Comparison of ENCODE assay signal across 11 cellular contexts in genomic region chrX:115940348-115940747, GRCh38.
DNase-seq lines count a peak whose midpoint lies in the region; ATAC-seq, FAIRE-seq and TF ChIP-seq lines count a peak whose summit lies in the region.
"Had no signal": no experiment of that assay in that cellular context is flagged by ENCODE, and none has a peak within 500 bp of the region (broad histone marks: within the 10 kb centered on the region; RNA-seq: fewer than 3 reads in every experiment).

No MANE protein-coding gene starts in this region.

- no peak overlapping the region for H2AFZ ChIP-seq in HepG2 (ENCODE audit: low read length)

- WGBS in HepG2 (ENCODE audit: low lambda C conversion rate), result 3% methylated on average over 2 of the region's 2 CpGs
- WGBS in right lobe of liver (ENCODE audit: insufficient coverage, low coverage, low lambda C conversion rate, missing lambda C conversion rate), result 75% methylated on average over 2 of the region's 2 CpGs
- WGBS in heart left ventricle, 4 donors, result 88 to 94% (median 92%) methylated on average over 2 of the region's 2 CpGs

- DNase-seq in HepG2 (ENCODE audit: low spot score), result no peak
- no peak for DNase-seq in right lobe of liver
- peak; percentile 25 for DNase-seq in NCI-H2107 (lab: John Stamatoyannopoulos, UW)
- no peak for DNase-seq in KG1 (lab: John Stamatoyannopoulos, UW)
- no peak for DNase-seq in stimulated activated CD4-positive, alpha-beta T cell treated with anti-CD3 and anti-CD28 coated beads, Interleukin-1b, Interleukin-23, amount 100 ng/mL, for 48 hours
- no peak for DNase-seq in heart left ventricle
- DNase-seq in NCI-H187 treated with DMSO at 0.1 percent for 48 hours (lab: John Stamatoyannopoulos, UW), result no peak
- DNase-seq: NCI-H2081 treated with DMSO at 0.1 percent for 48 hours had no signal

- no peak for TF ChIP-seq RAD21 in HepG2 (CRISPR knock-in tag; IDR thresholded peaks at IDR 0.05)

- no peaks in the 10 kb centered on the region for H3K79me2 ChIP-seq in HepG2 (ENCODE audit: insufficient read depth, low read length)

- TF ChIP-seq CTCF in HepG2 (CRISPR knock-in tag; IDR thresholded peaks at IDR 0.05), result no peak
- TF ChIP-seq CTCF in right lobe of liver (IDR thresholded peaks at IDR 0.05), result no peak
- no peak for TF ChIP-seq CTCF in heart left ventricle (IDR thresholded peaks at IDR 0.05)

- POLR2A ChIA-PET in HepG2 (lab: Yijun Ruan, JAX), result no interaction called here

- BruUV-seq in HepG2 (replicated peaks; lab: Mats Ljungman, UMichigan), result no TSS peak

- CTCF ChIA-PET in HepG2 (lab: Yijun Ruan, JAX; ENCODE audit: low intra/inter-chr PET ratio, low total read pairs), result no interaction called here

- H3K4me1 ChIP-seq in HepG2 (ENCODE audit: insufficient read depth, low read length), result peaks cover 22% of the 10 kb centered on the region
- peaks cover 0 to 14% (median 0%) of the 10 kb centered on the region in 4 donors for H3K4me1 ChIP-seq in right lobe of liver
- H3K4me1 ChIP-seq in heart left ventricle, result peaks cover 0 to 11% (median 0%) of the 10 kb centered on the region in 12 donors

- no peak for FAIRE-seq in HepG2 (lab: Jason Lieb, UNC)
- FAIRE-seq: urothelium cell line had no signal

- intact Hi-C loops in HepG2 (cut with micrococcal nuclease; ENCODE audit: unreplicated experiment) (no loop called here), right lobe of liver (cut with DNase I) (no loop called here), heart left ventricle (cut with DNase I) (no loop called here)

- no peak for TF ChIP-seq POLR2A in HepG2 (IDR thresholded peaks at IDR 0.05; ENCODE audit: insufficient read depth in 1 of 2, low read depth in 2 of 2, low read length in 2 of 2)
- TF ChIP-seq POLR2A in right lobe of liver (IDR thresholded peaks at IDR 0.05), result no peak
- no peak for TF ChIP-seq POLR2A in heart left ventricle (IDR thresholded peaks at IDR 0.05)

- no peaks in the 10 kb centered on the region for H4K20me1 ChIP-seq in HepG2 (ENCODE audit: insufficient read depth, low read length)

- H3K9ac ChIP-seq in HepG2 (ENCODE audit: insufficient read depth, low read depth, low read length), result no peak overlapping the region

- peak overlapping the region; percentile 84 for H3K4me2 ChIP-seq in HepG2 (ENCODE audit: low read depth, low read length)

- H3K9me3 ChIP-seq in HepG2 (ENCODE audit: low read length) (no peaks in the 10 kb centered on the region), right lobe of liver (no peaks in the 10 kb centered on the region), heart left ventricle (no peaks in the 10 kb centered on the region)

- ATAC-seq in HepG2, result peak; percentile 58
- ATAC-seq in right lobe of liver, result no peak
- ATAC-seq in HG02840 (IDR thresholded peaks at IDR 0.05; ENCODE audit: low FRiP score, unreplicated experiment), result peak; percentile 30
- ATAC-seq in heart left ventricle, result no peak

- in situ Hi-C loops in HepG2 (cut with HindIII; ENCODE audit: extremely low pct_ligation_motif_present, low pct_unique_long_range_greater_than_20kb), result no loop called here

- no peak overlapping the region; a peak in 1 of 6 replicates for H3K4me3 ChIP-seq in HepG2 (replicated peaks in 1 of 3; ENCODE audit: insufficient read depth in 1 of 3, low read depth in 2 of 3, low read length in 3 of 3)
- no peak overlapping the region for H3K4me3 ChIP-seq in right lobe of liver
- H3K4me3 ChIP-seq in heart left ventricle, result no peak overlapping the region
- H3K4me3 ChIP-seq: lung had no signal

- TF ChIP-seq EP300 in HepG2 (IDR thresholded peaks at IDR 0.05; ENCODE audit: low read depth in 2 of 2, low read length in 2 of 2) (no peak), HepG2 (CRISPR knock-in tag; IDR thresholded peaks at IDR 0.05; ENCODE audit: borderline replicate concordance) (no peak)

- H3K27ac ChIP-seq in HepG2 (ENCODE audit: extremely low read length, insufficient read depth, low read length) (no peak overlapping the region), right lobe of liver (no peak overlapping the region), heart left ventricle (no peak overlapping the region)

- H3K36me3 ChIP-seq in HepG2 (replicated peaks in 1 of 2; ENCODE audit: control insufficient read depth in 1 of 2, insufficient read depth in 2 of 2, low read length in 2 of 2), result no peaks in the 10 kb centered on the region
- no peaks in the 10 kb centered on the region for H3K36me3 ChIP-seq in right lobe of liver
- no peaks in the 10 kb centered on the region for H3K36me3 ChIP-seq in heart left ventricle

- no peaks in the 10 kb centered on the region for H3K27me3 ChIP-seq in HepG2 (ENCODE audit: control insufficient read depth in 1 of 2, insufficient read depth in 2 of 2, low read length in 2 of 2)
- H3K27me3 ChIP-seq in right lobe of liver, result no peaks in the 10 kb centered on the region
- peaks cover 0 to 9% (median 0%) of the 10 kb centered on the region in 9 donors for H3K27me3 ChIP-seq in heart left ventricle

TF ChIP-seq in HepG2, 621 proteins besides CTCF, POLR2A, EP300 and RAD21 (continues in another document):
- TF ChIP-seq GPBP1L1 (CRISPR knock-in tag; IDR thresholded peaks at IDR 0.05), result no peak
- TF ChIP-seq ARID3A (IDR thresholded peaks at IDR 0.05; ENCODE audit: low read depth, low read length), result no peak
- TF ChIP-seq PRDM10 (CRISPR knock-in tag; IDR thresholded peaks at IDR 0.05; ENCODE audit: low read depth), result no peak
- no peak for TF ChIP-seq JARID2 (CRISPR knock-in tag; IDR thresholded peaks at IDR 0.05; ENCODE audit: insufficient replicate concordance)
- no peak for TF ChIP-seq ZNF567 (CRISPR knock-in tag; IDR thresholded peaks at IDR 0.05; ENCODE audit: borderline replicate concordance)

Comparison
In these comparisons a context has a peak if more than half of its experiments do, and no peak if none do; other contexts are left out.
1. ATAC-seq: peak in HepG2 (single experiment) and HG02840 (single experiment); none in right lobe of liver (0 of 4) and heart left ventricle (0 of 4).